ENCODE assay signal across 8 cellular contexts in the genomic region with DNA sequence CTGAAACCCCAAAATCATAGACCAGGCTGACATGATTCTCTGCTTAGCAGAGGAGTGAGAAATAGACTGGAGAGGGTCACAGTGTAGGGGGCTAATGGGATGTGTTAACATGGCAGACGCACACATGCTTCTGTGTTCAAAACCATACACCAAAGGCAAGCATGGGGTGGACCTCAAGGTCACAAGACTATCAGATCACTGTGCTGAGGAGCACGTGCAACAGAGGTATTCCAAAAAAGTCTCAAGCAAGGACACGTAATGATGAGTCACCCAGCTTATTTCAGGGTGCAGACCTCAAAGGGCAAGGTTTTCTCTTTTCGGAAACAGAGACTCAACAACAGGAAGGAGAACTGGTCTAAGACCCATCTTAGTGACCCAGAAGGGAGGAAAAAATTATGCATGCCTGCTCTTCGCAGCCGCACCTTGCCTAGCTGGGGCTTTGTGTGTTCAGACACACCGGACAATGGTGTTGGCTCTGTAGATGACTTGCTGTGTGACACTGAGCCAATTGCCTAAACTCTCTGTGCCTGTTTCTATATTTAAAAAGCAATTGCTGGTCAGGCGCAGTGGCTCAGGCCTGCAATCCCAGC. TPM values are rescaled to one million over a fixed set of nuclear protein-coding genes. Genes with fewer than 3 reads are reported as not detected.
DNase-seq lines count a peak whose midpoint lies in the region; ATAC-seq lines count a peak whose summit lies in the region.

No MANE protein-coding gene starts in this region.

- DNase-seq in AG08395 (ENCODE audit: low spot score) (peak; percentile 60), MV-4-11 (lab: John Stamatoyannopoulos, UW) (peak; percentile 92), mucosa of gallbladder (ENCODE audit: low spot score) (no peak), NCI-H1436 treated with DMSO at 0.1 percent for 48 hours (lab: John Stamatoyannopoulos, UW) (no peak), sciatic nerve (ENCODE audit: low spot score) (no peak)
- peak; percentile 32 for DNase-seq in activated T-cell treated with anti-CD3 and anti-CD28 coated beads, Interleukin-2, amount 50 U/mL, for 1 hour
- DNase-seq in natural killer cell treated with Interleukin-12 subunit alpha and Interleukin-12 subunit beta and Interleukin-15 and Interleukin-18, amount 100 ng/mL, for 72 hours (ENCODE audit: low spot score) = no peak

- no peak overlapping the region for H3K27ac Mint-ChIP-seq in natural killer cell treated with Interleukin-12 subunit alpha and Interleukin-12 subunit beta and Interleukin-15 and Interleukin-18, amount 100 ng/mL, for 72 hours

- H3K4me3 Mint-ChIP-seq in natural killer cell treated with Interleukin-12 subunit alpha and Interleukin-12 subunit beta and Interleukin-15 and Interleukin-18, amount 100 ng/mL, for 72 hours = no peak overlapping the region

- peaks cover 9 to 17% of the 10 kb centered on the region in 2 donors for H3K4me1 Mint-ChIP-seq in natural killer cell treated with Interleukin-12 subunit alpha and Interleukin-12 subunit beta and Interleukin-15 and Interleukin-18, amount 100 ng/mL, for 72 hours (ENCODE audit: low read depth in 2 of 2)

- peaks cover 0 to 6% of the 10 kb centered on the region in 2 donors for H3K27me3 Mint-ChIP-seq in natural killer cell treated with Interleukin-12 subunit alpha and Interleukin-12 subunit beta and Interleukin-15 and Interleukin-18, amount 100 ng/mL, for 72 hours

- H3K36me3 Mint-ChIP-seq in natural killer cell treated with Interleukin-12 subunit alpha and Interleukin-12 subunit beta and Interleukin-15 and Interleukin-18, amount 100 ng/mL, for 72 hours = no peaks in the 10 kb centered on the region

- no peaks in the 10 kb centered on the region for H3K9me3 Mint-ChIP-seq in natural killer cell treated with Interleukin-12 subunit alpha and Interleukin-12 subunit beta and Interleukin-15 and Interleukin-18, amount 100 ng/mL, for 72 hours

- ATAC-seq in GM21423 (IDR thresholded peaks at IDR 0.05; ENCODE audit: unreplicated experiment) = peak; percentile 71
- peak; percentile 34 to 72 for ATAC-seq in natural killer cell treated with Interleukin-12 subunit alpha and Interleukin-12 subunit beta and Interleukin-15 and Interleukin-18, amount 100 ng/mL, for 72 hours
- no peak for ATAC-seq in sciatic nerve

- intact Hi-C loops in sciatic nerve (cut with DNase I) = no loop called here

RNA-seq across cellular contexts. Expression of gene WHRN, which starts 20.3 kb away (rescaled TPM):
- 1 to 10 TPM; 1.1 to 2.4 TPM for total RNA-seq in natural killer cell treated with Interleukin-12 subunit alpha and Interleukin-12 subunit beta and Interleukin-15 and Interleukin-18, amount 100 ng/mL, for 72 hours
- total RNA-seq in mucosa of gallbladder (9.2 TPM), sciatic nerve (5.3 TPM)

Comparison
In these comparisons a context has a peak if more than half of its experiments do, and no peak if none do; other contexts are left out.
1. DNase-seq: peak in AG08395 (single experiment), MV-4-11 (single experiment) and activated T-cell treated with anti-CD3 and anti-CD28 coated beads, Interleukin-2, amount 50 U/mL, for 1 hour (single experiment); none in natural killer cell treated with Interleukin-12 subunit alpha and Interleukin-12 subunit beta and Interleukin-15 and Interleukin-18, amount 100 ng/mL, for 72 hours (single experiment), mucosa of gallbladder (single experiment), NCI-H1436 treated with DMSO at 0.1 percent for 48 hours (single experiment) and sciatic nerve (single experiment).